Comparison of ENCODE assay signal across 25 cellular contexts in genomic region chr3:17783426-17783825, GRCh38. TPM values are rescaled to one million over a fixed set of nuclear protein-coding genes. Genes with fewer than 3 reads are reported as not detected.
DNase-seq lines count a peak whose midpoint lies in the region; ATAC-seq, FAIRE-seq and TF ChIP-seq lines count a peak whose summit lies in the region.
"Had no signal": no experiment of that assay in that cellular context is flagged by ENCODE, and none has a peak within 500 bp of the region (broad histone marks: within the 10 kb centered on the region; RNA-seq: fewer than 3 reads in every experiment).

No MANE protein-coding gene starts in this region.

- H3K4me3 ChIP-seq in body of pancreas (no peak overlapping the region), pancreas (no peak overlapping the region)
- H3K4me3 ChIP-seq: A549, GM12878 had no signal

- H3K36me3 ChIP-seq in body of pancreas (replicated peaks in 1 of 2; ENCODE audit: insufficient read depth in 1 of 2, low read depth in 2 of 2) (no peaks in the 10 kb centered on the region), pancreas (no peaks in the 10 kb centered on the region)

- H3K27me3 ChIP-seq in body of pancreas (no peaks in the 10 kb centered on the region), pancreas (no peaks in the 10 kb centered on the region)

- no peak for TF ChIP-seq POLR2A in body of pancreas (IDR thresholded peaks at IDR 0.05)

- no peak for TF ChIP-seq CTCF in body of pancreas (IDR thresholded peaks at IDR 0.05)
- no peak for TF ChIP-seq CTCF in pancreas (IDR thresholded peaks at IDR 0.05)
- no peak for TF ChIP-seq CTCF in glutamatergic neuron (IDR thresholded peaks at IDR 0.05; ENCODE audit: partially characterized antibody, unreplicated experiment)

- no peak overlapping the region for H3K4me3 Mint-ChIP-seq in activated CD4-positive, alpha-beta T cell treated with anti-CD3 and anti-CD28 coated beads, Interleukin-2, amount 10 ng/mL, durations not matched to agents 24 days and 14 days
- H3K4me3 Mint-ChIP-seq in activated CD4-positive, alpha-beta memory T cell treated with anti-CD3 and anti-CD28 coated beads, Interleukin-2, amount 10 ng/mL, durations not matched to agents 7 days and 5 days, result no peak overlapping the region
- no peak overlapping the region for H3K4me3 Mint-ChIP-seq in glutamatergic neuron (ENCODE audit: unreplicated experiment)
- H3K4me3 Mint-ChIP-seq: B cell; CD14-positive monocyte; CD4-positive, alpha-beta memory T cell; CD4-positive, CD25-positive, alpha-beta regulatory T cell; CD8-positive, alpha-beta memory T cell had no signal

- H3K9me3 ChIP-seq in body of pancreas (no peaks in the 10 kb centered on the region), pancreas (no peaks in the 10 kb centered on the region)
- H3K9me3 ChIP-seq: A549 had no signal

- POLR2A ChIA-PET in activated CD4-positive, alpha-beta memory T cell treated with anti-CD3 and anti-CD28 coated beads, Interleukin-2, amount 10 ng/mL, durations not matched to agents 7 days and 5 days (lab: Charles Lee), result no interaction called here

- ATAC-seq in body of pancreas (peak; percentile 83), pancreas (peak; percentile 88 to 99 (median 96))
- no peak for ATAC-seq in stimulated activated naive CD8-positive, alpha-beta T cell treated with anti-CD3 and anti-CD28 coated beads, Interleukin-15, Interleukin-2, amounts not matched to agents 100 U/mL and 50 U/mL, for 24 hours
- ATAC-seq: A549 had no signal

- H3K4me1 ChIP-seq in body of pancreas (no peaks in the 10 kb centered on the region), pancreas (no peaks in the 10 kb centered on the region)
- H3K4me1 ChIP-seq: A549 had no signal

- H3K9me3 Mint-ChIP-seq in activated CD4-positive, alpha-beta T cell treated with anti-CD3 and anti-CD28 coated beads, Interleukin-2, amount 10 ng/mL, durations not matched to agents 24 days and 14 days, result peaks cover 25% of the 10 kb centered on the region
- H3K9me3 Mint-ChIP-seq in activated CD4-positive, alpha-beta memory T cell treated with anti-CD3 and anti-CD28 coated beads, Interleukin-2, amount 10 ng/mL, durations not matched to agents 7 days and 5 days, result peaks cover 18% of the 10 kb centered on the region
- H3K9me3 Mint-ChIP-seq in glutamatergic neuron (ENCODE audit: unreplicated experiment), result no peaks in the 10 kb centered on the region

- CTCF ChIA-PET in activated CD4-positive, alpha-beta memory T cell treated with anti-CD3 and anti-CD28 coated beads, Interleukin-2, amount 10 ng/mL, durations not matched to agents 7 days and 5 days (lab: Charles Lee), result no interaction called here

- H3K4me1 Mint-ChIP-seq in activated CD4-positive, alpha-beta T cell treated with anti-CD3 and anti-CD28 coated beads, Interleukin-2, amount 10 ng/mL, durations not matched to agents 24 days and 14 days, result peaks cover 16% of the 10 kb centered on the region
- H3K4me1 Mint-ChIP-seq in activated CD4-positive, alpha-beta memory T cell treated with anti-CD3 and anti-CD28 coated beads, Interleukin-2, amount 10 ng/mL, durations not matched to agents 7 days and 5 days, result peaks cover 12% of the 10 kb centered on the region
- no peaks in the 10 kb centered on the region for H3K4me1 Mint-ChIP-seq in glutamatergic neuron (ENCODE audit: low read depth, unreplicated experiment)

- peaks cover 56% of the 10 kb centered on the region for H3K36me3 Mint-ChIP-seq in activated CD4-positive, alpha-beta T cell treated with anti-CD3 and anti-CD28 coated beads, Interleukin-2, amount 10 ng/mL, durations not matched to agents 24 days and 14 days (ENCODE audit: low read depth)
- peaks cover 12% of the 10 kb centered on the region for H3K36me3 Mint-ChIP-seq in activated CD4-positive, alpha-beta memory T cell treated with anti-CD3 and anti-CD28 coated beads, Interleukin-2, amount 10 ng/mL, durations not matched to agents 7 days and 5 days (ENCODE audit: low read depth)
- H3K36me3 Mint-ChIP-seq in glutamatergic neuron (ENCODE audit: unreplicated experiment), result no peaks in the 10 kb centered on the region
- H3K36me3 Mint-ChIP-seq: CD4-positive, alpha-beta memory T cell; CD4-positive, CD25-positive, alpha-beta regulatory T cell had no signal

- peaks cover 2% of the 10 kb centered on the region for H3K27me3 Mint-ChIP-seq in activated CD4-positive, alpha-beta T cell treated with anti-CD3 and anti-CD28 coated beads, Interleukin-2, amount 10 ng/mL, durations not matched to agents 24 days and 14 days
- peaks cover 4% of the 10 kb centered on the region for H3K27me3 Mint-ChIP-seq in activated CD4-positive, alpha-beta memory T cell treated with anti-CD3 and anti-CD28 coated beads, Interleukin-2, amount 10 ng/mL, durations not matched to agents 7 days and 5 days
- H3K27me3 Mint-ChIP-seq in glutamatergic neuron (ENCODE audit: unreplicated experiment), result no peaks in the 10 kb centered on the region
- H3K27me3 Mint-ChIP-seq: B cell; CD4-positive, alpha-beta memory T cell; CD8-positive, alpha-beta memory T cell had no signal

- peak; percentile 8 for DNase-seq in activated CD4-positive, alpha-beta T cell treated with anti-CD3 and anti-CD28 coated beads, Interleukin-2, amount 10 ng/mL, durations not matched to agents 24 days and 14 days
- no peak for DNase-seq in activated CD4-positive, alpha-beta T cell treated with anti-CD3 and anti-CD28 coated beads, Interleukin-2, amount 50 U/mL, for 4 hours
- DNase-seq in body of pancreas (peak; percentile 62 to 76 (median 66)), pancreas (peak in 4 of 6 donors; percentile 38 to 68 (median 53)), glutamatergic neuron (no peak)
- no peak for DNase-seq in stimulated activated naive CD8-positive, alpha-beta T cell treated with anti-CD3 and anti-CD28 coated beads, Interleukin-15, Interleukin-2, amounts not matched to agents 100 U/mL and 50 U/mL, for 24 hours
- no peak for DNase-seq in activated CD4-positive, alpha-beta memory T cell treated with anti-CD3 and anti-CD28 coated beads, Interleukin-2, amount 10 ng/mL, durations not matched to agents 7 days and 5 days
- DNase-seq: AML-193; C1 segment of cervical spinal cord; CD4-positive, alpha-beta memory T cell; CD4-positive, CD25-positive, alpha-beta regulatory T cell; CD8-positive, alpha-beta memory T cell; COR-L47; DMS 273 treated with DMSO at 0.1 percent for 48 hours; DMS153; DMS53; DMS79; DND-41; EL; GDM1 had no signal

- 21 to 41% methylated on average over 1 of the region's 1 CpG for WGBS in body of pancreas, 2 donors
- WGBS in pancreas, 2 donors, result 33 to 49% methylated on average over 1 of the region's 1 CpG

- intact Hi-C loops in activated CD4-positive, alpha-beta T cell treated with anti-CD3 and anti-CD28 coated beads, Interleukin-2, amount 10 ng/mL, durations not matched to agents 24 days and 14 days (cut with micrococcal nuclease), result no loop called here
- intact Hi-C loops in body of pancreas (cut with DNase I) (no loop called here), pancreas (cut with DNase I) (no loop called here)

- FAIRE-seq in pancreas (lab: Jason Lieb, UNC), result no peak
- FAIRE-seq: A549, GM12878 had no signal

- H3K27ac ChIP-seq in body of pancreas (peak overlapping the region in 1 of 4 donors; percentile 50), pancreas (no peak overlapping the region)
- H3K27ac ChIP-seq: 22Rv1, A549 had no signal

- H3K27ac Mint-ChIP-seq in activated CD4-positive, alpha-beta T cell treated with anti-CD3 and anti-CD28 coated beads, Interleukin-2, amount 10 ng/mL, durations not matched to agents 24 days and 14 days, result no peak overlapping the region
- no peak overlapping the region for H3K27ac Mint-ChIP-seq in activated CD4-positive, alpha-beta memory T cell treated with anti-CD3 and anti-CD28 coated beads, Interleukin-2, amount 10 ng/mL, durations not matched to agents 7 days and 5 days
- H3K27ac Mint-ChIP-seq in glutamatergic neuron (ENCODE audit: unreplicated experiment), result no peak overlapping the region
- H3K27ac Mint-ChIP-seq: CD4-positive, CD25-positive, alpha-beta regulatory T cell had no signal

RNA-seq across cellular contexts. Expression of gene TBC1D5, which starts 41.0 kb away (rescaled TPM):
- total RNA-seq in activated CD4-positive, alpha-beta T cell treated with anti-CD3 and anti-CD28 coated beads, Interleukin-2, amount 10 ng/mL, durations not matched to agents 24 days and 14 days, result 38.5 and 39.0 TPM in 2 replicates
- total RNA-seq in body of pancreas (10 to 100 TPM; 46.8 to 71.1 TPM), pancreas (10 to 100 TPM; 18.5 to 39.2 (median 21.3) TPM), glutamatergic neuron (ENCODE audit: unreplicated experiment) (40.2 TPM)
- 1 to 10 TPM; 6.5 to 6.7 TPM for polyA plus RNA-seq in pancreas
- total RNA-seq in activated CD4-positive, alpha-beta memory T cell treated with anti-CD3 and anti-CD28 coated beads, Interleukin-2, amount 10 ng/mL, durations not matched to agents 7 days and 5 days, result 10 to 100 TPM; 49.9 to 50.8 TPM

Comparison
In these comparisons a context has a peak if more than half of its experiments do, and no peak if none do; other contexts are left out.
1. DNase-seq: peak in activated CD4-positive, alpha-beta T cell treated with anti-CD3 and anti-CD28 coated beads, Interleukin-2, amount 10 ng/mL, durations not matched to agents 24 days and 14 days (single experiment), body of pancreas (4 of 4) and pancreas (4 of 6); none in activated CD4-positive, alpha-beta T cell treated with anti-CD3 and anti-CD28 coated beads, Interleukin-2, amount 50 U/mL, for 4 hours (0 of 2), stimulated activated naive CD8-positive, alpha-beta T cell treated with anti-CD3 and anti-CD28 coated beads, Interleukin-15, Interleukin-2, amounts not matched to agents 100 U/mL and 50 U/mL, for 24 hours (single experiment), activated CD4-positive, alpha-beta memory T cell treated with anti-CD3 and anti-CD28 coated beads, Interleukin-2, amount 10 ng/mL, durations not matched to agents 7 days and 5 days (single experiment) and glutamatergic neuron (single experiment).